Comparison of ENCODE assay signal across 27 cellular contexts in the genomic region with DNA sequence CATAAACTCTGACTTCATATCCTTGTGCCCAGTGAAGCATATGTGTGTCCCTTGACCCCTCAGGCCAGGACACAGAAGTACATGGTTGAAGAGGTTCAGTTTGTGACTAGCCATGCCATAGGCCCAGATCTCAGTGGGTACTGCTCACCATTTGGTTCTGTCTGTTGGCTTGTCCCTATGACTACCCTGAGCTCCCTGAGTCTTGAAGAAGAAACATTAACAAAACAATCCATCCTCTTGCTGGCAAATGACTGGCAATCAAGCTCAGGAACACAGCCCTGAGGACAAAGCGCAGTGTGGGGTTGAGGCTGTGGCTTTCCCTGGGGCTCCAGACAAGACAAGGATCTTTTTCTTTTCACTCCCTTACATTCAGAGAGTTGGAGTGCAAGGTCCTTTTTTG. TPM values are rescaled to one million over a fixed set of nuclear protein-coding genes. Genes with fewer than 3 reads are reported as not detected.
DNase-seq lines count a peak whose midpoint lies in the region; ATAC-seq and TF ChIP-seq lines count a peak whose summit lies in the region.
"Had no signal": no experiment of that assay in that cellular context is flagged by ENCODE, and none has a peak within 500 bp of the region (broad histone marks: within the 10 kb centered on the region; RNA-seq: fewer than 3 reads in every experiment).

No MANE protein-coding gene starts in this region.

- no peak overlapping the region for H3K9ac ChIP-seq in NT2/D1 (ENCODE audit: insufficient read length, low read depth)
- H3K9ac ChIP-seq in iPS-20b (ENCODE audit: low read depth, low read length), result peak overlapping the region; percentile 13; the same call in 1 of the 2 replicates

- no peaks in the 10 kb centered on the region for H3K27me3 Mint-ChIP-seq in activated naive CD4-positive, alpha-beta T cell treated with anti-CD3 and anti-CD28 coated beads, Interleukin-2, amount 50 U/mL, for 24 hours
- H3K27me3 Mint-ChIP-seq in stimulated activated memory B cell treated with anti-CD40 and anti-IgM and Interleukin-4, amounts not matched to agents 10 μg/mL and 1 μg/mL and 100 μg/mL, for 72 hours, result no peaks in the 10 kb centered on the region
- no peaks in the 10 kb centered on the region for H3K27me3 Mint-ChIP-seq in CD8-positive, alpha-beta memory T cell
- H3K27me3 Mint-ChIP-seq: central memory CD8-positive, alpha-beta T cell had no signal

- no peaks in the 10 kb centered on the region for H3K27me3 ChIP-seq in NT2/D1 (ENCODE audit: insufficient read depth, insufficient read length)
- H3K27me3 ChIP-seq in iPS-20b (ENCODE audit: insufficient read depth, low read length), result no peaks in the 10 kb centered on the region
- H3K27me3 ChIP-seq in CD8-positive, alpha-beta memory T cell (ENCODE audit: insufficient read depth, low read length, poor library complexity, severe bottlenecking), result no peaks in the 10 kb centered on the region
- H3K27me3 ChIP-seq: foreskin keratinocyte, MG63 had no signal

- H3K4me1 ChIP-seq in NT2/D1 (ENCODE audit: insufficient read depth, insufficient read length) (peaks cover 3% of the 10 kb centered on the region), iPS-20b (ENCODE audit: insufficient read depth, low read length) (peaks cover 16% of the 10 kb centered on the region; the same call in 1 of the 2 replicates)
- H3K4me1 ChIP-seq in CD8-positive, alpha-beta memory T cell (ENCODE audit: insufficient read depth, low read length), result peaks cover 11% of the 10 kb centered on the region
- H3K4me1 ChIP-seq: psoas muscle had no signal

- H3K36me3 ChIP-seq in NT2/D1 (ENCODE audit: insufficient read depth, insufficient read length, low read length) (no peaks in the 10 kb centered on the region), iPS-20b (ENCODE audit: insufficient read depth, low read depth, low read length) (no peaks in the 10 kb centered on the region)
- H3K36me3 ChIP-seq in CD8-positive, alpha-beta memory T cell (ENCODE audit: insufficient read depth, low read length), result no peaks in the 10 kb centered on the region
- H3K36me3 ChIP-seq: MG63 had no signal

- H3K4me3 Mint-ChIP-seq in activated naive CD4-positive, alpha-beta T cell treated with anti-CD3 and anti-CD28 coated beads, Interleukin-2, amount 50 U/mL, for 24 hours, result no peak overlapping the region
- no peak overlapping the region for H3K4me3 Mint-ChIP-seq in stimulated activated memory B cell treated with anti-CD40 and anti-IgM and Interleukin-4, amounts not matched to agents 10 μg/mL and 1 μg/mL and 100 μg/mL, for 72 hours
- H3K4me3 Mint-ChIP-seq in CD8-positive, alpha-beta memory T cell, result no peak overlapping the region
- H3K4me3 Mint-ChIP-seq: central memory CD8-positive, alpha-beta T cell; nephron had no signal

- no peak overlapping the region for H3K4me3 ChIP-seq in NT2/D1 (ENCODE audit: insufficient read length, low read depth)
- no peak overlapping the region for H3K4me3 ChIP-seq in iPS-20b (ENCODE audit: low read length)
- no peak overlapping the region for H3K4me3 ChIP-seq in CD8-positive, alpha-beta memory T cell (ENCODE audit: low read length)
- H3K4me3 ChIP-seq: A549, MG63, psoas muscle had no signal

- no peaks in the 10 kb centered on the region for H3K9me3 Mint-ChIP-seq in activated naive CD4-positive, alpha-beta T cell treated with anti-CD3 and anti-CD28 coated beads, Interleukin-2, amount 50 U/mL, for 24 hours
- H3K9me3 Mint-ChIP-seq in stimulated activated memory B cell treated with anti-CD40 and anti-IgM and Interleukin-4, amounts not matched to agents 10 μg/mL and 1 μg/mL and 100 μg/mL, for 72 hours, result no peaks in the 10 kb centered on the region
- no peaks in the 10 kb centered on the region for H3K9me3 Mint-ChIP-seq in CD8-positive, alpha-beta memory T cell
- H3K9me3 Mint-ChIP-seq: central memory CD8-positive, alpha-beta T cell; nephron had no signal

- ATAC-seq in stimulated activated memory B cell treated with anti-CD40 and anti-IgM and Interleukin-4, amounts not matched to agents 10 μg/mL and 1 μg/mL and 100 μg/mL, for 72 hours, result no peak
- ATAC-seq: A549, foreskin keratinocyte, psoas muscle had no signal

- peaks cover 2% of the 10 kb centered on the region for H3K36me3 Mint-ChIP-seq in activated naive CD4-positive, alpha-beta T cell treated with anti-CD3 and anti-CD28 coated beads, Interleukin-2, amount 50 U/mL, for 24 hours
- no peaks in the 10 kb centered on the region for H3K36me3 Mint-ChIP-seq in stimulated activated memory B cell treated with anti-CD40 and anti-IgM and Interleukin-4, amounts not matched to agents 10 μg/mL and 1 μg/mL and 100 μg/mL, for 72 hours
- no peaks in the 10 kb centered on the region for H3K36me3 Mint-ChIP-seq in CD8-positive, alpha-beta memory T cell

- no peak for TF ChIP-seq POLR2A in erythroblast (IDR thresholded peaks at IDR 0.05; ENCODE audit: low read length)

- peak overlapping the region; percentile 36 for H3K27ac Mint-ChIP-seq in activated naive CD4-positive, alpha-beta T cell treated with anti-CD3 and anti-CD28 coated beads, Interleukin-2, amount 50 U/mL, for 24 hours
- peak overlapping the region; percentile 64 for H3K27ac Mint-ChIP-seq in stimulated activated memory B cell treated with anti-CD40 and anti-IgM and Interleukin-4, amounts not matched to agents 10 μg/mL and 1 μg/mL and 100 μg/mL, for 72 hours
- peak overlapping the region in 4 of 8 donors; percentile 29 to 69 (median 44) for H3K27ac Mint-ChIP-seq in CD8-positive, alpha-beta memory T cell
- H3K27ac Mint-ChIP-seq: nephron had no signal

- no peak for DNase-seq in activated naive CD4-positive, alpha-beta T cell treated with Interleukin-2 at 50 U/mL for 16 hours
- peak; percentile 47 for DNase-seq in NT2/D1 (ENCODE audit: low read depth, low spot score)
- DNase-seq in CD1c-positive myeloid dendritic cell (ENCODE audit: extremely low spot score), result no peak
- DNase-seq in erythroblast (lab: John Stamatoyannopoulos, UW), result no peak
- DNase-seq in CD8-positive, alpha-beta memory T cell, result no peak
- DNase-seq: activated CD8-positive, alpha-beta memory T cell treated with anti-CD3 and anti-CD28 coated beads, Interleukin-2, amount 50 U/mL, for 48 hours; activated gamma-delta T cell treated with Interleukin-2 at 50 U/mL for 16 hours; aorta; DMS 273 treated with DMSO at 0.1 percent for 48 hours; foreskin keratinocyte; GDM1; hypothalamus; IMR-90; MG63; NCI-H1436 treated with DMSO at 0.1 percent for 48 hours; NCI-H2171; NCI-H526 treated with DMSO at 0.1 percent for 48 hours; psoas muscle; Right ventricle myocardium superior; stimulated activated CD4-positive, alpha-beta T cell treated with anti-CD3 and anti-CD28 coated beads, Interleukin-2, amount 100 ng/mL, for 48 hours; SW 1271 had no signal

- H3K9me3 ChIP-seq in NT2/D1 (ENCODE audit: insufficient read depth, low read length) (no peaks in the 10 kb centered on the region), iPS-20b (ENCODE audit: insufficient read depth, low read depth, low read length) (no peaks in the 10 kb centered on the region)
- no peaks in the 10 kb centered on the region for H3K9me3 ChIP-seq in CD8-positive, alpha-beta memory T cell (ENCODE audit: low read length)
- H3K9me3 ChIP-seq: A549, MG63, psoas muscle had no signal

- H3K27ac ChIP-seq in iPS-20b (ENCODE audit: low read length), result peak overlapping the region; percentile 7
- H3K27ac ChIP-seq in CD8-positive, alpha-beta memory T cell (ENCODE audit: low read depth, low read length), result no peak overlapping the region
- H3K27ac ChIP-seq: A549, foreskin keratinocyte, psoas muscle had no signal

- peaks cover 50% of the 10 kb centered on the region for H3K4me1 Mint-ChIP-seq in activated naive CD4-positive, alpha-beta T cell treated with anti-CD3 and anti-CD28 coated beads, Interleukin-2, amount 50 U/mL, for 24 hours
- H3K4me1 Mint-ChIP-seq in stimulated activated memory B cell treated with anti-CD40 and anti-IgM and Interleukin-4, amounts not matched to agents 10 μg/mL and 1 μg/mL and 100 μg/mL, for 72 hours, result peaks cover 56% of the 10 kb centered on the region
- H3K4me1 Mint-ChIP-seq in CD8-positive, alpha-beta memory T cell, result peaks cover 14 to 29% (median 24%) of the 10 kb centered on the region in 3 donors
- H3K4me1 Mint-ChIP-seq: nephron had no signal

- POLR2A ChIA-PET in CD8-positive, alpha-beta memory T cell (lab: Charles Lee), result interaction anchor here (0.6 kb wide), 2 partner anchors 59 to 94 kb away, joined by 3 to 5 read pairs; no protein-coding TSS in a partner anchor

- CTCF ChIA-PET in CD8-positive, alpha-beta memory T cell (lab: Charles Lee), result interaction anchor here (0.8 to 3.6 kb wide), 5 partner anchors 9 to 414 kb away, joined by 3 to 26 read pairs (median 4); no protein-coding TSS in a partner anchor

RNA-seq across cellular contexts. Expression of gene TNFAIP8, which starts 46.3 kb away (rescaled TPM):
- 100 to 1,000 TPM; 295 to 311 TPM for total RNA-seq in CD8-positive, alpha-beta memory T cell
- 207 TPM for polyA plus RNA-seq in CD8-positive, alpha-beta memory T cell

RNA-seq across cellular contexts. Expression of gene HSD17B4, which starts 50.2 kb away (rescaled TPM):
- 10 to 100 TPM; 59.1 to 84.6 TPM for total RNA-seq in CD8-positive, alpha-beta memory T cell
- polyA plus RNA-seq in CD8-positive, alpha-beta memory T cell, result 51.7 TPM
